In the genomic region with DNA sequence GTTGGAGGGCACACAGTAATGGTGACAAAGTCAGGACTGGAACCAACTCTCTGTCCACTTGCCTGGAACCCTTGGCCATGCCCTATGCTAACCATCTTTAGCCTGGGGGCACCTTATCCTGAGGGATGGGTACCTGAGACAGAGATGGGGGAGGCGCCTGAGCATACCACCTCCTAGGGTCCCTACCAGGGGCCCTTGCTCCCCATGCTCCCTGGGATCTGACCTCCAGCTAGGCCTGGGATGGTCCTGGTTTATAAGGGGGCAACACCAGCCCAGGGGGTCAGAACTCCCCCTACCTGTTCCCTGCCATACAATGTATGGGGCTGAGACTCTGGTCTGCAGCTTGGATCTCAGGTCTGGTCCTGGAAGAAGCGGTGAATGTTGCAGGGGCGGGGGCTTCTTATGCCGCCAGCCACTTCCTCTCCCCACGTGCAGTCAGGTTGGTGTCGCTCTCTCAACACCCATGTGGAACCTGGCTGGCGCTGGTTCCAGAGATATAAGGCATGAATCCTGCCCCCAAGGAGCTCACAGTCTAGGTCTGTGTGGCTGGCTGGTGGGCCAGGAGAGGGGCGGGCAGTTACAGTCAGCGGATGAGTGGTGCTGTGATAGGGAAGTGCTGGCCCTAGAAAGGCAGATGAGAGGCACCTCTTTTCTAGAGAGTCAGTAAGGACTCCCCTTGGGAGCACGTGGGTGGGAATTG, we compare ENCODE assay signal across 15 cellular contexts. TPM values are rescaled to one million over a fixed set of nuclear protein-coding genes. Genes with fewer than 3 reads are reported as not detected.
DNase-seq lines count a peak whose midpoint lies in the region; ATAC-seq and TF ChIP-seq lines count a peak whose summit lies in the region.
"Had no signal": no experiment of that assay in that cellular context is flagged by ENCODE, and none has a peak within 500 bp of the region (broad histone marks: within the 10 kb centered on the region; RNA-seq: fewer than 3 reads in every experiment).

No MANE protein-coding gene starts in this region.

- H3K79me1 ChIP-seq in H9 (ENCODE audit: insufficient read depth, low read depth, low read length, poor library complexity, severe bottlenecking) (no peaks in the 10 kb centered on the region), neuronal stem cell (ENCODE audit: low read depth, low read length) (no peaks in the 10 kb centered on the region)

- WGBS in H9 (ENCODE audit: extremely low coverage, insufficient read length, low lambda C conversion rate), result no CpG with 5 or more reads among the region's 10 CpGs
- WGBS in neuronal stem cell (ENCODE audit: extremely low coverage in 2 of 2, insufficient read length in 2 of 2, insufficient replicate concordance in 1 of 2), 2 donors, result no CpG with 5 or more reads among the region's 10 CpGs

- H3K27ac ChIP-seq in H9 (ENCODE audit: insufficient read length, low read depth, low read length) (no peak overlapping the region), neuronal stem cell (replicated peaks; ENCODE audit: low read length) (no peak overlapping the region)

- H3K18ac ChIP-seq in H9 (ENCODE audit: insufficient read length, low read depth, low read length) (no peak overlapping the region), neuronal stem cell (ENCODE audit: low read length) (no peak overlapping the region)

- H3K4me1 ChIP-seq in H9 (ENCODE audit: insufficient read depth, low read length) (no peaks in the 10 kb centered on the region), neuronal stem cell (ENCODE audit: control insufficient read depth in 2 of 2, insufficient read depth in 1 of 2, low read depth in 1 of 2, low read length in 2 of 2) (peaks cover 12 to 19% of the 10 kb centered on the region in 2 donors)
- H3K4me1 ChIP-seq: HAP-1 had no signal

- H4K91ac ChIP-seq in H9 (ENCODE audit: insufficient read length, low read depth, low read length) (no peak overlapping the region), neuronal stem cell (ENCODE audit: low read depth, low read length, poor library complexity) (no peak overlapping the region)

- H2BK120ac ChIP-seq in H9 (ENCODE audit: low read depth, low read length, poor library complexity, severe bottlenecking), result no peak overlapping the region
- no peak overlapping the region for H2BK120ac ChIP-seq in neuronal stem cell (ENCODE audit: low read depth, low read length)

- H3K27me3 ChIP-seq in H9 (ENCODE audit: insufficient read depth, low read length) (no peaks in the 10 kb centered on the region), neuronal stem cell (ENCODE audit: control insufficient read depth in 3 of 3, insufficient read depth in 3 of 3, low read depth in 1 of 3, low read length in 3 of 3) (peaks cover 0 to 17% (median 0%) of the 10 kb centered on the region in 3 experiments)
- H3K27me3 ChIP-seq: BE2C had no signal

- H2BK15ac ChIP-seq in H9 (ENCODE audit: low read depth, low read length) (no peak overlapping the region), neuronal stem cell (ENCODE audit: low read length) (peak overlapping the region; percentile 26)

- H3K9me3 Mint-ChIP-seq in Calu3 (ENCODE audit: low read depth, unreplicated experiment) (no peaks in the 10 kb centered on the region), H9 (no peaks in the 10 kb centered on the region)
- H3K9me3 Mint-ChIP-seq in effector memory CD8-positive, alpha-beta T cell, result no peaks in the 10 kb centered on the region

- no peak overlapping the region for H2BK20ac ChIP-seq in H9 (ENCODE audit: low read depth, low read length, poor library complexity, severe bottlenecking)

- no peak overlapping the region for H3K4ac ChIP-seq in H9 (ENCODE audit: low read depth, low read length)
- no peak overlapping the region for H3K4ac ChIP-seq in neuronal stem cell (ENCODE audit: low read length)

- H2BK12ac ChIP-seq in H9 (ENCODE audit: insufficient read length, low read depth, low read length) (no peak overlapping the region), neuronal stem cell (ENCODE audit: low read length) (peak overlapping the region; percentile 43)

- H3K4me2 ChIP-seq in H9 (ENCODE audit: insufficient read depth, insufficient read length, low read length) (no peak overlapping the region), neuronal stem cell (ENCODE audit: insufficient read depth, low read length, poor library complexity, severe bottlenecking) (no peak overlapping the region)

- H3K4me1 Mint-ChIP-seq in Calu3 (ENCODE audit: low read depth, unreplicated experiment), result peaks cover 36% of the 10 kb centered on the region
- peaks cover 4 to 5% of the 10 kb centered on the region in 2 experiments; a peak in 3 of 4 replicates for H3K4me1 Mint-ChIP-seq in H9
- peaks cover 9 to 12% of the 10 kb centered on the region in 2 donors for H3K4me1 Mint-ChIP-seq in effector memory CD8-positive, alpha-beta T cell (ENCODE audit: low read depth in 2 of 2)

- no peak for DNase-seq in Calu3
- DNase-seq in H9, result no peak
- no peak for DNase-seq in effector memory CD8-positive, alpha-beta T cell
- DNase-seq in neuronal stem cell (ENCODE audit: low spot score), result no peak
- DNase-seq in C1 segment of cervical spinal cord (lab: John Stamatoyannopoulos, UW), result no peak
- DNase-seq in NCI-H526 treated with DMSO at 0.1 percent for 48 hours (lab: John Stamatoyannopoulos, UW), result no peak
- DNase-seq: BE2C; CD8-positive, alpha-beta memory T cell; DMS 273 treated with DMSO at 0.1 percent for 48 hours; MV-4-11; NCI-H1436; NCI-H2029 treated with DMSO at 0.1 percent for 48 hours; NCI-H510A had no signal

- H3K14ac ChIP-seq in H9 (ENCODE audit: insufficient read depth, low read length) (no peak overlapping the region), neuronal stem cell (ENCODE audit: low read length) (peak overlapping the region; percentile 51)

- H3T11ph ChIP-seq in H9 (ENCODE audit: low read length), result no peak overlapping the region

- H3K56ac ChIP-seq in H9 (ENCODE audit: insufficient read length, low read depth, low read length), result no peak overlapping the region

- BruUV-seq in Calu3 (replicated peaks; lab: Mats Ljungman, UMichigan), result no TSS peak

- H3K23me2 ChIP-seq in H9 (ENCODE audit: insufficient read length, low read depth, low read length, poor library complexity, severe bottlenecking), result no peaks in the 10 kb centered on the region

- H3K36me3 Mint-ChIP-seq in Calu3 (ENCODE audit: insufficient read depth, unreplicated experiment) (peaks cover 25% of the 10 kb centered on the region), H9 (ENCODE audit: insufficient read depth in 1 of 3, low read depth in 3 of 3) (no peaks in the 10 kb centered on the region)
- H3K36me3 Mint-ChIP-seq in effector memory CD8-positive, alpha-beta T cell (ENCODE audit: insufficient read depth), result no peaks in the 10 kb centered on the region

- H3K4me3 Mint-ChIP-seq in Calu3 (ENCODE audit: low read depth, unreplicated experiment) (peak overlapping the region; percentile 44), H9 (no peak overlapping the region)
- H3K4me3 Mint-ChIP-seq in effector memory CD8-positive, alpha-beta T cell, result no peak overlapping the region
- H3K4me3 Mint-ChIP-seq: CD8-positive, alpha-beta memory T cell had no signal

- H3K27me3 Mint-ChIP-seq in Calu3 (ENCODE audit: unreplicated experiment), result no peaks in the 10 kb centered on the region
- peaks cover 2% of the 10 kb centered on the region; the same call in 1 of the 2 replicates for H3K27me3 Mint-ChIP-seq in H9 (ENCODE audit: low read depth)
- H3K27me3 Mint-ChIP-seq in effector memory CD8-positive, alpha-beta T cell, result no peaks in the 10 kb centered on the region

- TF ChIP-seq CTCF in Calu3 (IDR thresholded peaks at IDR 0.05; ENCODE audit: unreplicated experiment), result no peak
- no peak for TF ChIP-seq CTCF in H9 (conservative IDR thresholded peaks at IDR 0.05)

- H3K27ac Mint-ChIP-seq in Calu3 (ENCODE audit: unreplicated experiment) (peak overlapping the region; percentile 88), H9 (peak overlapping the region in 2 of 3 experiments; percentile 8 to 23; a peak in 2 of 7 replicates)
- peak overlapping the region; percentile 83 to 85 for H3K27ac Mint-ChIP-seq in effector memory CD8-positive, alpha-beta T cell

- intact Hi-C loops in Calu3 (cut with micrococcal nuclease; ENCODE audit: unreplicated experiment), result loop anchor here (5.0 kb wide), 1 partner anchor 135 kb away; no protein-coding TSS in a partner anchor

- H2BK5ac ChIP-seq in H9 (ENCODE audit: insufficient read length, low read length), result no peak overlapping the region
- no peak overlapping the region for H2BK5ac ChIP-seq in neuronal stem cell (ENCODE audit: low read length)

- no peaks in the 10 kb centered on the region for H3K79me2 ChIP-seq in H9 (ENCODE audit: insufficient read depth, low read length)

- H3K23ac ChIP-seq in H9 (ENCODE audit: insufficient read length, low read depth, low read length), result no peak overlapping the region
- H3K23ac ChIP-seq in neuronal stem cell (ENCODE audit: low read depth, low read length, poor library complexity), result no peak overlapping the region

- H2AFZ ChIP-seq in H9 (ENCODE audit: low read length), result no peak overlapping the region
- no peak overlapping the region for H2AFZ ChIP-seq in neuronal stem cell (ENCODE audit: low read length)

- peak overlapping the region in 1 of 2 donors; percentile 9 for H3K4me3 ChIP-seq in neuronal stem cell (ENCODE audit: low read length in 2 of 2)
- H3K4me3 ChIP-seq: HAP-1 had no signal

- H3K9me3 ChIP-seq in H9 (ENCODE audit: control insufficient read depth, low read depth, low read length) (no peaks in the 10 kb centered on the region), neuronal stem cell (replicated peaks in 1 of 2; ENCODE audit: control insufficient read depth in 2 of 2, insufficient read depth in 1 of 2, low read depth in 1 of 2, low read length in 2 of 2) (no peaks in the 10 kb centered on the region)
- H3K9me3 ChIP-seq: BE2C, HAP-1 had no signal

- H4K8ac ChIP-seq in H9 (replicated peaks; ENCODE audit: insufficient read length, low read depth, low read length) (no peak overlapping the region), neuronal stem cell (ENCODE audit: low read depth, low read length) (no peak overlapping the region)

- CTCF ChIA-PET in Calu3 (lab: Charles Lee), result interaction anchor here (1.6 kb wide), 1 partner anchor 34 kb away, joined by 8 read pairs; no protein-coding TSS in a partner anchor

- no peak for ATAC-seq in effector memory CD8-positive, alpha-beta T cell (replicated peaks)
- ATAC-seq in HG02981 (IDR thresholded peaks at IDR 0.05; ENCODE audit: unreplicated experiment), result no peak

- no peak overlapping the region for H2AK5ac ChIP-seq in H9 (ENCODE audit: insufficient read length, low read length)
- H2AK5ac ChIP-seq in neuronal stem cell (ENCODE audit: low read depth, low read length), result peak overlapping the region; percentile 30

- no peak overlapping the region for H4K5ac ChIP-seq in H9 (ENCODE audit: insufficient read length, low read depth, low read length)

- H4K20me1 ChIP-seq in H9 (ENCODE audit: control insufficient read depth, insufficient read depth, insufficient read length), result no peaks in the 10 kb centered on the region

- H3K9ac ChIP-seq in H9 (ENCODE audit: extremely low read depth, insufficient read length, low read length) (no peak overlapping the region), neuronal stem cell (ENCODE audit: low read depth, low read length, poor library complexity) (no peak overlapping the region)

- H3K36me3 ChIP-seq in neuronal stem cell (replicated peaks in 1 of 2; ENCODE audit: control insufficient read depth in 2 of 2, insufficient read depth in 2 of 2, low read length in 2 of 2), result no peaks in the 10 kb centered on the region
- H3K36me3 ChIP-seq: BE2C, HAP-1 had no signal

RNA-seq across cellular contexts. Expression of a gene that starts 3.8 kb away (rescaled TPM):
- total RNA-seq in Calu3 (2022) (0.47 and 0.85 TPM in 2 replicates), H9 (2021) (0.18 and 0.83 TPM in 2 replicates)
- polyA plus RNA-seq in neuronal stem cell (2013, experiment 1 of 2), result 0.06 TPM
- polyA plus RNA-seq in neuronal stem cell (2013, experiment 2 of 2), result 0.06 TPM

Comparison
In these comparisons a context has a peak if more than half of its experiments do, and no peak if none do; other contexts are left out.
1. H3K27ac Mint-ChIP-seq: peak in every context shown above with its lines; median percentile 88 in Calu3; 84 in effector memory CD8-positive, alpha-beta T cell; 16 in H9.